28 cellular contexts compared by ENCODE assay signal in the genomic region with DNA sequence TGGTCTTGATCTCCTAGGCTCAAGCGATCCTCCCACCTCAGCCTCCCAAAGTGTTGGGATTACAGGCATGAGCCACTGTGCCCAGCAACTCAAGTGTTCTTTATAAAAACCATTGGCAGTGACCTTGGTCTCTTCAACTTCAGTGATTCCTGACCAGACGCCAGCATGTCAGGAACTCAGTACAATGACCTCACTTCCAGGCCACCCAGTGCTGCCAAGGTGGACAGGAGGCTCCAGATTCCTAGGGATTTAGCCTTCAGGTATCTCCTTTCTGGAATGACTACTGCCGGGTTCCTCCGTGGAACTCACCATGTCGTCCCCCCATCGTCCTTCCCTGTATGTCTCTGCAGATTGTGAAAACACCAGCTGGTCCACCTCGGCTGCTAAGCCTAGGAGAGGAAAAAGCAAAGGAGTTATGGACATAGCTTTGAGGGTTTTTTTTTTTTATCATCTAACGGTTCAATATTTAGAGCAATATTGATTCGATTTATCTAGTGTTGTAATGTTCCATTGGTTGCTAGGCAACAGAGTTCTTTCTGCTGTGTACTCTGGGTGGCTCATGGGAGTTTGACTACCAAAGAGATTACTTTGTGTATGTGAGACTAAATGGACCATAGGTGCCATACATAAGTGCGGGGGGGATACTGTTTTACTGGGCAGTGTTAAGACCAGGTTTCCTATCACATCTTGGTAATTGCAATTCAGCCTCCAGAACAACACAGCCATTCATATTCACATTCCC.
"Had no signal": no experiment of that assay in that cellular context is flagged by ENCODE, and none has a peak within 500 bp of the region (broad histone marks: within the 10 kb centered on the region; RNA-seq: fewer than 3 reads in every experiment).

No MANE protein-coding gene starts in this region.

- H3K9me3 Mint-ChIP-seq: activated naive CD8-positive, alpha-beta T cell treated with anti-CD3 and anti-CD28 coated beads, Interleukin-2, amount 10 ng/mL, durations not matched to agents 7 days and 5 days had no signal

- H3K27ac Mint-ChIP-seq: activated naive CD8-positive, alpha-beta T cell treated with anti-CD3 and anti-CD28 coated beads, Interleukin-2, amount 10 ng/mL, durations not matched to agents 7 days and 5 days; activated T-helper 1 cell treated with anti-CD3 and anti-CD28 coated beads, Interleukin-12 subunit alpha, Interleukin-12 subunit beta, Interleukin-2, Interleukin-4 antibody, amounts not matched to agents 30 ng/mL and 10 ng/mL and 1 ng/mL, durations not matched to agents 14 hours and 24 hours and 36 hours; brain; nephron; progenitor cell of endocrine pancreas; stimulated activated naive B cell treated with anti-CD40 and anti-IgM and Interleukin-4, amounts not matched to agents 10 μg/mL and 1 μg/mL and 100 μg/mL, for 72 hours had no signal

- ATAC-seq: activated CD4-positive, CD25-positive, alpha-beta regulatory T cell treated with anti-CD3 and anti-CD28 coated beads, Interleukin-2, amount 50 U/mL, for 24 hours; gastroesophageal sphincter; left ventricle myocardium superior; stimulated activated naive B cell treated with anti-CD40 and anti-IgM and Interleukin-4, amounts not matched to agents 10 μg/mL and 1 μg/mL and 100 μg/mL, for 72 hours had no signal

- H3K27ac ChIP-seq: ascending aorta, cardiac muscle cell, gastroesophageal sphincter, hepatocyte, neutrophil, ovary, stomach, tibial artery, WERI-Rb-1 had no signal

- H3K9me3 ChIP-seq: ascending aorta, gastroesophageal sphincter, neutrophil, ovary, stomach, tibial artery had no signal

- H2AFZ ChIP-seq: hepatocyte had no signal

- DNase-seq: activated CD4-positive, alpha-beta T cell treated with anti-CD3 and anti-CD28 coated beads for 48 hours; activated CD4-positive, alpha-beta T cell treated with anti-CD3 and anti-CD28 coated beads, Interleukin-2, amount 50 U/mL, for 48 hours; activated CD8-positive, alpha-beta memory T cell treated with anti-CD3 and anti-CD28 coated beads, Interleukin-2, amount 50 U/mL, for 4 hours; activated effector memory CD4-positive, alpha-beta T cell treated with anti-CD3 and anti-CD28 coated beads, Interleukin-2, amount 50 U/mL, for 16 hours; activated naive CD4-positive, alpha-beta T cell treated with anti-CD3 and anti-CD28 coated beads, Interleukin-2, amount 10 ng/mL, durations not matched to agents 7 days and 5 days; activated naive CD8-positive, alpha-beta T cell treated with anti-CD3 and anti-CD28 coated beads, Interleukin-2, amount 10 ng/mL, durations not matched to agents 7 days and 5 days; activated T-cell treated with anti-CD3 and anti-CD28 coated beads, Interleukin-2, amount 50 U/mL, for 1 hour; islet precursor cell; left ventricle myocardium superior; ovary; stimulated activated CD4-positive, alpha-beta T cell treated with anti-CD3 and anti-CD28 coated beads, Interleukin-15, amount 100 ng/mL, for 24 hours; stimulated activated CD4-positive, alpha-beta T cell treated with anti-CD3 and anti-CD28 coated beads, Interleukin-2, amount 100 ng/mL, for 24 hours; stimulated activated naive B cell treated with anti-CD40 and anti-IgM and Interleukin-4, amounts not matched to agents 10 μg/mL and 1 μg/mL and 100 μg/mL, for 72 hours; stomach; T1000; tibial artery; WERI-Rb-1 had no signal

- FAIRE-seq: endothelial cell of umbilical vein had no signal

- H3K4me1 ChIP-seq: ascending aorta had no signal

- H3K4me3 Mint-ChIP-seq: activated naive CD4-positive, alpha-beta T cell treated with anti-CD3 and anti-CD28 coated beads, Interleukin-2, amount 10 ng/mL, durations not matched to agents 7 days and 5 days; activated naive CD8-positive, alpha-beta T cell treated with anti-CD3 and anti-CD28 coated beads, Interleukin-2, amount 10 ng/mL, durations not matched to agents 7 days and 5 days; activated T-helper 1 cell treated with anti-CD3 and anti-CD28 coated beads, Interleukin-12 subunit alpha, Interleukin-12 subunit beta, Interleukin-2, Interleukin-4 antibody, amounts not matched to agents 30 ng/mL and 10 ng/mL and 1 ng/mL, durations not matched to agents 14 hours and 24 hours and 36 hours; brain; nephron; stimulated activated naive B cell treated with anti-CD40 and anti-IgM and Interleukin-4, amounts not matched to agents 10 μg/mL and 1 μg/mL and 100 μg/mL, for 72 hours had no signal

- H3K4me1 Mint-ChIP-seq: activated naive CD4-positive, alpha-beta T cell treated with anti-CD3 and anti-CD28 coated beads, Interleukin-2, amount 10 ng/mL, durations not matched to agents 7 days and 5 days; activated naive CD8-positive, alpha-beta T cell treated with anti-CD3 and anti-CD28 coated beads, Interleukin-2, amount 10 ng/mL, durations not matched to agents 7 days and 5 days had no signal

- H3K36me3 ChIP-seq: ascending aorta, cardiac muscle cell, gastroesophageal sphincter, neutrophil, ovary, stomach, tibial artery, WERI-Rb-1 had no signal

- H3K4me3 ChIP-seq: ascending aorta, cardiac muscle cell, gastroesophageal sphincter, hepatocyte, ovary, stomach, tibial artery had no signal

- H3K4me2 ChIP-seq: hepatocyte had no signal

- H3K27me3 Mint-ChIP-seq: activated naive CD4-positive, alpha-beta T cell treated with anti-CD3 and anti-CD28 coated beads, Interleukin-2, amount 10 ng/mL, durations not matched to agents 7 days and 5 days had no signal

- H3K36me3 Mint-ChIP-seq: activated naive CD4-positive, alpha-beta T cell treated with anti-CD3 and anti-CD28 coated beads, Interleukin-2, amount 10 ng/mL, durations not matched to agents 7 days and 5 days; activated naive CD8-positive, alpha-beta T cell treated with anti-CD3 and anti-CD28 coated beads, Interleukin-2, amount 10 ng/mL, durations not matched to agents 7 days and 5 days; brain; stimulated activated naive B cell treated with anti-CD40 and anti-IgM and Interleukin-4, amounts not matched to agents 10 μg/mL and 1 μg/mL and 100 μg/mL, for 72 hours had no signal

- H3K79me2 ChIP-seq: hepatocyte had no signal

- H3K27me3 ChIP-seq: ascending aorta, gastroesophageal sphincter, neutrophil, ovary, stomach, tibial artery had no signal
